In genomic region chr1:61263905-61264824, GRCh38 we compare ENCODE assay signal across 26 cellular contexts.
"Had no signal": no experiment of that assay in that cellular context is flagged by ENCODE, and none has a peak within 500 bp of the region (broad histone marks: within the 10 kb centered on the region; RNA-seq: fewer than 3 reads in every experiment).

No MANE protein-coding gene starts in this region.

- H2AFZ ChIP-seq: neural progenitor cell had no signal

- H3K27me3 ChIP-seq: neural progenitor cell, ovary, sigmoid colon, stomach, testis, thyroid gland, tibial nerve, upper lobe of left lung, vagina had no signal

- H3K9ac ChIP-seq: neural progenitor cell had no signal

- H3K36me3 ChIP-seq: neural progenitor cell, ovary, sigmoid colon, stomach, thyroid gland, tibial nerve, upper lobe of left lung, vagina had no signal

- H3K4me1 ChIP-seq: vagina had no signal

- H3K9me3 ChIP-seq: ovary, psoas muscle, sigmoid colon, stomach, testis, thyroid gland, tibial nerve, upper lobe of left lung, vagina had no signal

- H3K4me3 ChIP-seq: neural progenitor cell, ovary, psoas muscle, sigmoid colon, stomach, testis, thyroid gland, tibial nerve, upper lobe of left lung, vagina had no signal

- DNase-seq: naive B cell; naive thymus-derived CD8-positive, alpha-beta T cell; occipital lobe; ovary; posterior cingulate gyrus; psoas muscle; right cardiac atrium; sigmoid colon; stimulated activated CD4-positive, alpha-beta T cell treated with anti-CD3 and anti-CD28 coated beads, Interleukin-15, amount 100 ng/mL, for 24 hours; stimulated activated CD4-positive, alpha-beta T cell treated with anti-CD3 and anti-CD28 coated beads, Interleukin-2, amount 100 ng/mL, for 24 hours; stimulated activated CD4-positive, alpha-beta T cell treated with anti-CD3 and anti-CD28 coated beads, Interleukin-2, amount 100 ng/mL, for 48 hours; stimulated activated CD4-positive, alpha-beta T cell treated with anti-CD3 and anti-CD28 coated beads, Interleukin-4, amount 100 ng/mL, for 24 hours; stimulated activated naive B cell treated with anti-CD40 and anti-IgM and Interleukin-4, amounts not matched to agents 10 μg/mL and 1 μg/mL and 100 μg/mL, for 72 hours; stimulated activated naive CD4-positive, alpha-beta T cell treated with Interleukin-2 at 50 U/mL for 16 hours; stomach; testis; thyroid gland; trophoblast cell; upper lobe of left lung had no signal

- H3K27ac ChIP-seq: neural progenitor cell, ovary, psoas muscle, sigmoid colon, stomach, testis, thyroid gland, tibial nerve, upper lobe of left lung, vagina had no signal

- FAIRE-seq: small intestine, urothelium cell line had no signal

- H3K4me2 ChIP-seq: neural progenitor cell had no signal

- ATAC-seq: naive thymus-derived CD8-positive, alpha-beta T cell; natural killer cell treated with Interleukin-12 subunit alpha and Interleukin-12 subunit beta and Interleukin-15 and Interleukin-18, amount 100 ng/mL, for 72 hours; psoas muscle; right cardiac atrium; stimulated activated effector memory CD8-positive, alpha-beta T cell treated with anti-CD3 and anti-CD28 coated beads, Interleukin-12 subunit alpha, Interleukin-12 subunit beta, amount 100 ng/mL, for 72 hours; stimulated activated naive B cell treated with anti-CD40 and anti-IgM and Interleukin-4, amounts not matched to agents 10 μg/mL and 1 μg/mL and 100 μg/mL, for 72 hours had no signal
